In the genomic region with DNA sequence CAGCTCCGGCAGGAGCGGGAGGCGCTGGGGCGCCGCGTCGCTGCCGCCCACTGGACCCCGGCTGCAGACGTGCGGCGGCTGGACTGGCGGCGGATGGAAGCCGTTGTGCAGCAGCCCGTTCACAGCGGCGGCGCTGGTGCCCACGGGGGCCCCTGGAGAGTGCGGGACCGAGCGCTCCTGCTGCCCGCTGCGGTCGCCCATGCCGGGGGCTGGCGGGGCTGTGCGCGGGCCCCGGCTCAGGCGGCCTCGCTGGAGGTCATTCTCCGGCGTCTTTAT, we compare ENCODE assay signal across 1 cellular context.
A peak's percentile ranks its signal among the peaks of the same experiment; 100 is the strongest.
TF ChIP-seq lines count a peak whose summit lies in the region.

No MANE protein-coding gene starts in this region.

TF ChIP-seq in H1, 55 proteins besides CTCF, POLR2A, EP300 and RAD21 (continued from another document):
- TF ChIP-seq, protein P1, sequence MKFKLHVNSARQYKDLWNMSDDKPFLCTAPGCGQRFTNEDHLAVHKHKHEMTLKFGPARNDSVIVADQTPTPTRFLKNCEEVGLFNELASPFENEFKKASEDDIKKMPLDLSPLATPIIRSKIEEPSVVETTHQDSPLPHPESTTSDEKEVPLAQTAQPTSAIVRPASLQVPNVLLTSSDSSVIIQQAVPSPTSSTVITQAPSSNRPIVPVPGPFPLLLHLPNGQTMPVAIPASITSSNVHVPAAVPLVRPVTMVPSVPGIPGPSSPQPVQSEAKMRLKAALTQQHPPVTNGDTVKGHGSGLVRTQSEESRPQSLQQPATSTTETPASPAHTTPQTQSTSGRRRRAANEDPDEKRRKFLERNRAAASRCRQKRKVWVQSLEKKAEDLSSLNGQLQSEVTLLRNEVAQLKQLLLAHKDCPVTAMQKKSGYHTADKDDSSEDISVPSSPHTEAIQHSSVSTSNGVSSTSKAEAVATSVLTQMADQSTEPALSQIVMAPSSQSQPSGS (IDR thresholded peaks at IDR 0.05; ENCODE audit: low read length): no peak
- TF ChIP-seq BRCA1 (IDR thresholded peaks at IDR 0.05; ENCODE audit: low read depth, low read length): no peak
- TF ChIP-seq, protein P2, sequence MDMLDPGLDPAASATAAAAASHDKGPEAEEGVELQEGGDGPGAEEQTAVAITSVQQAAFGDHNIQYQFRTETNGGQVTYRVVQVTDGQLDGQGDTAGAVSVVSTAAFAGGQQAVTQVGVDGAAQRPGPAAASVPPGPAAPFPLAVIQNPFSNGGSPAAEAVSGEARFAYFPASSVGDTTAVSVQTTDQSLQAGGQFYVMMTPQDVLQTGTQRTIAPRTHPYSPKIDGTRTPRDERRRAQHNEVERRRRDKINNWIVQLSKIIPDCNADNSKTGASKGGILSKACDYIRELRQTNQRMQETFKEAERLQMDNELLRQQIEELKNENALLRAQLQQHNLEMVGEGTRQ (IDR thresholded peaks at IDR 0.05; ENCODE audit: low read length): no peak
- no peak for TF ChIP-seq TAF1 (IDR thresholded peaks at IDR 0.05; ENCODE audit: low read depth, low read length)
- 0 out of 2 replicates have a peak, but pooled peaks have one; percentile 29 for TF ChIP-seq PHF8 (conservative IDR thresholded peaks at IDR 0.05; ENCODE audit: low read depth, low read length)
- TF ChIP-seq SIN3A (conservative IDR thresholded peaks at IDR 0.05 in 1 of 2, IDR thresholded peaks at IDR 0.05 in 1 of 2; ENCODE audit: low read depth in 1 of 2, low read length in 2 of 2): no peak
- no peak for TF ChIP-seq CTBP2 (IDR thresholded peaks at IDR 0.05; ENCODE audit: borderline replicate concordance, insufficient read depth, insufficient read length, low read length)
- peak; percentile 87 for TF ChIP-seq KDM4A (IDR thresholded peaks at IDR 0.05; ENCODE audit: low read depth, low read length, severe bottlenecking)
- no peak for TF ChIP-seq CEBPB (IDR thresholded peaks at IDR 0.05; ENCODE audit: low read depth, low read length)
- TF ChIP-seq RBBP5 (IDR thresholded peaks at IDR 0.05; ENCODE audit: borderline replicate concordance, low read depth, low read length): peak; percentile 87
- no peak for TF ChIP-seq FOSL1 (IDR thresholded peaks at IDR 0.05; ENCODE audit: insufficient read depth, low read depth, low read length)
- TF ChIP-seq SUZ12 (IDR thresholded peaks at IDR 0.05; ENCODE audit: low read length): no peak
- TF ChIP-seq SP4 (IDR thresholded peaks at IDR 0.05; ENCODE audit: low read length): no peak
- no peak for TF ChIP-seq TEAD4 (IDR thresholded peaks at IDR 0.05; ENCODE audit: low read depth, low read length)
TF ChIP-seq in H1: peak in this region for 4.
